13 cellular contexts compared by ENCODE assay signal in the genomic region with DNA sequence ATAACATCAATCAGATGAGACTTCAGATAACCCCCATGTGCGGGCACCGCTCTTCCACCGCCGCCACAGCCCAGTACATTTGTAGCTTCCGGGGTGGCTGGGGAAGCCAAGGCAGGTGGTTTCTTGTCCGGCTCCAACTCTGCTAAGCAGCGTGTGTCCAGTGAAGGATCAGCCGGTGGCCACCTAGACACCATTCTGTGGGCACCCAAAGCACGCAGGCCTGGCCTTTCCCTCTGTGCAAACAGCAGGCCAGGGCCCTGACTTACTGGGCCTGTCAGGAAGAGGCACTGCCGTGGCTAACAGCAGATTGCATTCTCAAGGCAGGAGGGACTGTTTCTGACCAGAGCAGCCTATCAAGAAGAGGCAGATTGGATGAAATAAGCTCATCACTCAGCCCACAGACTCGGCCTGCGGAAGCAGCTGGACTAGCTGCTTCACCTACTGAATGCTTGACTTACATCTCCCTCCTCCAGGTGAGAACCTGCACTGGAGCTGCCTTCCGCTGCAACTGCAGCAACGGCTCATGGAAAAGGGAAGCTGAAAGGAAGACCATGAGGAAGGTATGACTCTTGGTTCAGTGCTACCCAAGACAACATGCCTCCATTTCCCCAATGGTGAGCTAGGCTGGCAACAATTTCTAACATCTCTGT.
DNase-seq lines count a peak whose midpoint lies in the region; ATAC-seq and TF ChIP-seq lines count a peak whose summit lies in the region.
"Had no signal": no experiment of that assay in that cellular context is flagged by ENCODE, and none has a peak within 500 bp of the region (broad histone marks: within the 10 kb centered on the region; RNA-seq: fewer than 3 reads in every experiment).

No MANE protein-coding gene starts in this region.

- H3K27ac Mint-ChIP-seq in activated naive CD4-positive, alpha-beta T cell treated with anti-CD3 and anti-CD28 coated beads, Interleukin-2, amount 50 U/mL, for 24 hours: peak overlapping the region; percentile 98
- H3K27ac Mint-ChIP-seq in natural killer cell treated with Interleukin-12 subunit alpha and Interleukin-12 subunit beta and Interleukin-15 and Interleukin-18, amount 100 ng/mL, for 72 hours: peak overlapping the region; percentile 95 to 96

- CTCF ChIA-PET in RWPE1 (lab: Yijun Ruan, JAX): no interaction called here

- H3K27ac ChIP-seq in RWPE1: peak overlapping the region; percentile 18

- peak; percentile 80 to 86 for ATAC-seq in natural killer cell treated with Interleukin-12 subunit alpha and Interleukin-12 subunit beta and Interleukin-15 and Interleukin-18, amount 100 ng/mL, for 72 hours
- no peak for ATAC-seq in GM21576 (IDR thresholded peaks at IDR 0.05; ENCODE audit: unreplicated experiment)
- ATAC-seq: gastrocnemius medialis had no signal

- H3K27me3 Mint-ChIP-seq in activated naive CD4-positive, alpha-beta T cell treated with anti-CD3 and anti-CD28 coated beads, Interleukin-2, amount 50 U/mL, for 24 hours: no peaks in the 10 kb centered on the region
- no peaks in the 10 kb centered on the region for H3K27me3 Mint-ChIP-seq in natural killer cell treated with Interleukin-12 subunit alpha and Interleukin-12 subunit beta and Interleukin-15 and Interleukin-18, amount 100 ng/mL, for 72 hours

- no peaks in the 10 kb centered on the region for H3K9me3 Mint-ChIP-seq in activated naive CD4-positive, alpha-beta T cell treated with anti-CD3 and anti-CD28 coated beads, Interleukin-2, amount 50 U/mL, for 24 hours
- H3K9me3 Mint-ChIP-seq in natural killer cell treated with Interleukin-12 subunit alpha and Interleukin-12 subunit beta and Interleukin-15 and Interleukin-18, amount 100 ng/mL, for 72 hours: no peaks in the 10 kb centered on the region

- TF ChIP-seq CTCF in GM12864 (IDR thresholded peaks at IDR 0.05; ENCODE audit: low read depth, low read length, missing control alignments): no peak
- no peak for TF ChIP-seq CTCF in RWPE1 (conservative IDR thresholded peaks at IDR 0.05; ENCODE audit: low read depth)

- H3K4me1 Mint-ChIP-seq in activated naive CD4-positive, alpha-beta T cell treated with anti-CD3 and anti-CD28 coated beads, Interleukin-2, amount 50 U/mL, for 24 hours: peaks cover 95% of the 10 kb centered on the region
- H3K4me1 Mint-ChIP-seq in natural killer cell treated with Interleukin-12 subunit alpha and Interleukin-12 subunit beta and Interleukin-15 and Interleukin-18, amount 100 ng/mL, for 72 hours (ENCODE audit: low read depth in 2 of 2): peaks cover 91 to 97% of the 10 kb centered on the region in 2 donors

- POLR2A ChIA-PET in RWPE1 (lab: Yijun Ruan, JAX; ENCODE audit: low non-redundant PET): no interaction called here

- peak overlapping the region; percentile 97 for H3K4me3 Mint-ChIP-seq in activated naive CD4-positive, alpha-beta T cell treated with anti-CD3 and anti-CD28 coated beads, Interleukin-2, amount 50 U/mL, for 24 hours
- H3K4me3 Mint-ChIP-seq in natural killer cell treated with Interleukin-12 subunit alpha and Interleukin-12 subunit beta and Interleukin-15 and Interleukin-18, amount 100 ng/mL, for 72 hours: peak overlapping the region; percentile 98

- DNase-seq in GM12864 (ENCODE audit: low read depth) (no peak), RWPE1 (ENCODE audit: low spot score) (no peak), GM19240 (ENCODE audit: insufficient read length, low spot score) (no peak), MV-4-11 (lab: John Stamatoyannopoulos, UW) (no peak), NCI-H2081 (lab: John Stamatoyannopoulos, UW) (no peak)
- DNase-seq in natural killer cell treated with Interleukin-12 subunit alpha and Interleukin-12 subunit beta and Interleukin-15 and Interleukin-18, amount 100 ng/mL, for 72 hours (ENCODE audit: low spot score): peak; percentile 77
- DNase-seq: amniotic stem cell; C1 segment of cervical spinal cord; gastrocnemius medialis; NCI-H446 treated with DMSO at 0.1 percent for 48 hours; stimulated activated naive CD4-positive, alpha-beta T cell treated with Interleukin-2 at 50 U/mL for 16 hours had no signal

- peaks cover 28% of the 10 kb centered on the region for H3K36me3 Mint-ChIP-seq in activated naive CD4-positive, alpha-beta T cell treated with anti-CD3 and anti-CD28 coated beads, Interleukin-2, amount 50 U/mL, for 24 hours
- H3K36me3 Mint-ChIP-seq in natural killer cell treated with Interleukin-12 subunit alpha and Interleukin-12 subunit beta and Interleukin-15 and Interleukin-18, amount 100 ng/mL, for 72 hours: peaks cover 79% of the 10 kb centered on the region

- H3K4me3 ChIP-seq in GM12864 (ENCODE audit: low read depth, low read length): peak overlapping the region; percentile 30
- H3K4me3 ChIP-seq: gastrocnemius medialis had no signal
